ENCODE assay signal across 32 cellular contexts in the genomic region with DNA sequence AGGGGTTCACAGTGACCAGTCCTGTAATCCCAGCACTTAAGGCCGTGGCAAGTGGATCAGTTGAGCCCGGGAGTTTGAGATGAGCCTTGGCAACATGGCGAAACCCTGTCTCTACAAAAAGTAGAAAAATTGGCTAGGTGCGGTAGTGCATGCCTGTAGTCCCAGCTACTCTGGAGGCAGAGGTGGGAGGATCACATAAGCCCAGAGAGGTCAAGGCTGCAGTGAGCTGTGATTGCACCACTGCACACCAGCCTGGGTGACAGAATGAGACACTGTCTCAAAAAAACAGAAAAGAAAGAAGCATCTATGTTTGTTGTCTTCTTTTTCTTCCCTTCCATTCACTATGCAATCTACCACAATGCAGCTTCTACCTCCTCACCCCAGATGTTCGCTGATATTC.
"Had no signal": no experiment of that assay in that cellular context is flagged by ENCODE, and none has a peak within 500 bp of the region (broad histone marks: within the 10 kb centered on the region; RNA-seq: fewer than 3 reads in every experiment).

No MANE protein-coding gene starts in this region.

- H3K36me3 ChIP-seq: breast epithelium had no signal

- H3K27ac ChIP-seq: breast epithelium, KMS-11, Peyer's patch, SJCRH30, SK-N-MC had no signal

- H3K27me3 ChIP-seq: body of pancreas, breast epithelium, Peyer's patch, SJCRH30 had no signal

- H3K4me3 ChIP-seq: body of pancreas, breast epithelium, Peyer's patch, SJCRH30, SK-N-MC had no signal

- H3K4me1 ChIP-seq: breast epithelium, Peyer's patch, SJCRH30 had no signal

- DNase-seq: activated CD4-positive, alpha-beta T cell treated with anti-CD3 and anti-CD28 coated beads for 36 hours; activated CD4-positive, alpha-beta T cell treated with anti-CD3 and anti-CD28 coated beads, Interleukin-2, amount 10 ng/mL, durations not matched to agents 7 days and 5 days; activated CD4-positive, alpha-beta T cell treated with anti-CD3 and anti-CD28 coated beads, Interleukin-2, amount 50 U/mL, for 48 hours; activated CD8-positive, alpha-beta T cell treated with anti-CD3 and anti-CD28 coated beads, Interleukin-2, amount 10 ng/mL, durations not matched to agents 7 days and 5 days; activated gamma-delta T cell; activated naive CD4-positive, alpha-beta T cell treated with Interleukin-2 at 50 U/mL for 16 hours; activated naive CD8-positive, alpha-beta T cell treated with anti-CD3 and anti-CD28 coated beads, Interleukin-2, amount 10 ng/mL, durations not matched to agents 7 days and 5 days; activated T-cell treated with anti-CD3 and anti-CD28 coated beads, Interleukin-2, amount 50 U/mL, for 24 hours; body of pancreas; caudate nucleus; MM.1S; MV-4-11; NCI-H1092 treated with DMSO at 0.1 percent for 48 hours; NCI-H1417; NCI-H146; NCI-H187; NCI-H2029 treated with DMSO at 0.1 percent for 48 hours; NCI-H2107; NCI-H2171; NCI-H510A; NCI-H526; NCI-H748 treated with DMSO at 0.1 percent for 48 hours; NK-92 treated with Interleukin-12 subunit alpha and Interleukin-12 subunit beta, amount 100 ng/mL, for 24 hours; PC-3; Peyer's patch; RPMI8226; SJCRH30; T1000 had no signal

- ATAC-seq: activated CD4-positive, alpha-beta T cell treated with anti-CD3 and anti-CD28 coated beads for 36 hours; activated CD8-positive, alpha-beta T cell treated with anti-CD3 and anti-CD28 coated beads, Interleukin-2, amount 10 ng/mL, durations not matched to agents 7 days and 5 days; Right ventricle myocardium inferior had no signal

- H3K9me3 ChIP-seq: body of pancreas, breast epithelium, Peyer's patch, SJCRH30 had no signal
